ENCODE assay signal across 8 cellular contexts in the genomic region with DNA sequence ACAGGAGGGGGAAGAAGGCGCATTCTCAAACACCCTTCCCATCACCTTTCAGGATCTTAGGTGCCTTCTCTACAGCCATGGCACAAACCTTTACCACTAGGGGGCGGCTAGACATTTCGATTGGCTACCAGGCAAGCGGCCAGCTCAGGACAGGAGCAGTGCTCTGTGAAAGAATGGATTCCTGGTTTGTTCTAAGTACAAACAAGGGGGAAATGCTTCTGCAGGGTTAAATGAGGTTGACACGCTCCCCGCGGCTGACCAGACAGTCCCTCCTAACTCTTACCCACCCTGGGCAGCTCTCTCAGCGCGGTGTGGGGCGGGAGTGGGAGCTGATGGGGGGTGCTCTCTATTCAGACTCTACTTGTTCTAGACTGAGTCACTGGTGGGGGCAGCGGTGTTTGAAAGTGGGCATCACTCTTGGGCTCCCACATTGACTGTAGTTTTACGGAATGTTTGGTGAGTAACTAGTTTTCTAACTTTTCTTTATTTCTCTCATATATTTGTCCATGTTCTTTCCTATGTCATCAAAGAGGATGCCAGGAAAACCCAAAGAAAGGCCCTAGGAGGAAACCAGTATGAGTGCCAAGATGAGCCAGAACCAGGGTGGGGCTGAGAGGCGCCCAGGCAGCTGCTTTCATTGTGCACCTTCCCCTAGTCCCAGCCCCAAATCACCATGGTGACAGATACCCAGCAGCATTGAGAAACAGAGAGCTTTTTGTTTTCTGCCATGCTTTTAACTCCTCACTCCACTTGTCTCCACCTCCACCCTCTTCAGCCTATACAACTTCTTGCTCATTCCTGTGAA.
DNase-seq lines count a peak whose midpoint lies in the region; ATAC-seq and TF ChIP-seq lines count a peak whose summit lies in the region.

No MANE protein-coding gene starts in this region.

- no peak for TF ChIP-seq POLR2A in upper lobe of left lung (IDR thresholded peaks at IDR 0.05)

- CTCF ChIA-PET in activated CD8-positive, alpha-beta T cell treated with anti-CD3 and anti-CD28 coated beads for 36 hours (lab: Charles Lee), result interaction anchor here (0.7 to 2.6 kb wide), 13 partner anchors 10 to 1125 kb away, joined by 3 to 12 read pairs (median 3); no protein-coding TSS in a partner anchor

- TF ChIP-seq CTCF in GM20000 (IDR thresholded peaks at IDR 0.05; ENCODE audit: extremely low read depth, missing control alignments) (peak; percentile 91), fibroblast of the aortic adventitia (IDR thresholded peaks at IDR 0.05; ENCODE audit: insufficient read depth, low read length) (peak; percentile 84), nephron (IDR thresholded peaks at IDR 0.05; ENCODE audit: unreplicated experiment in 3 of 3) (peak; percentile 70 to 77 (median 77)), upper lobe of left lung (IDR thresholded peaks at IDR 0.05) (peak; percentile 44 to 66 (median 54))
- peak; percentile 72 for TF ChIP-seq CTCF in activated CD8-positive, alpha-beta T cell treated with anti-CD3 and anti-CD28 coated beads for 36 hours (IDR thresholded peaks at IDR 0.05)

- H3K4me3 ChIP-seq in fibroblast of the aortic adventitia (ENCODE audit: low read depth, low read length) (no peak overlapping the region), upper lobe of left lung (no peak overlapping the region)

- no peaks in the 10 kb centered on the region for H3K36me3 ChIP-seq in upper lobe of left lung

- no peak for TF ChIP-seq EP300 in upper lobe of left lung (IDR thresholded peaks at IDR 0.05)

- H3K4me1 ChIP-seq in upper lobe of left lung, result peaks cover 0 to 4% (median 2%) of the 10 kb centered on the region in 4 donors

- no peaks in the 10 kb centered on the region for H3K9me3 ChIP-seq in upper lobe of left lung

- 24 to 27% methylated on average over 13 of the region's 13 CpGs for WGBS in upper lobe of left lung, 2 donors

- intact Hi-C loops in activated CD8-positive, alpha-beta T cell treated with anti-CD3 and anti-CD28 coated beads for 36 hours (cut with micrococcal nuclease), result loop anchor here (5.0 kb wide), 1 partner anchor 114 kb away; no protein-coding TSS in a partner anchor

- no peaks in the 10 kb centered on the region for H3K4me1 Mint-ChIP-seq in activated CD8-positive, alpha-beta T cell treated with anti-CD3 and anti-CD28 coated beads for 36 hours (ENCODE audit: low read depth)
- H3K4me1 Mint-ChIP-seq in nephron, result no peaks in the 10 kb centered on the region

- no peaks in the 10 kb centered on the region for H3K27me3 ChIP-seq in upper lobe of left lung

- ATAC-seq in HG03571 (IDR thresholded peaks at IDR 0.05; ENCODE audit: unreplicated experiment) (peak; percentile 84), upper lobe of left lung (ENCODE audit: low FRiP score in 2 of 2) (peak; percentile 79 to 86)
- ATAC-seq in activated CD8-positive, alpha-beta T cell treated with anti-CD3 and anti-CD28 coated beads for 36 hours, result peak; percentile 56

- no peak overlapping the region for H3K4me3 Mint-ChIP-seq in activated CD8-positive, alpha-beta T cell treated with anti-CD3 and anti-CD28 coated beads for 36 hours
- no peak overlapping the region for H3K4me3 Mint-ChIP-seq in nephron

- no peaks in the 10 kb centered on the region for H3K9me3 Mint-ChIP-seq in activated CD8-positive, alpha-beta T cell treated with anti-CD3 and anti-CD28 coated beads for 36 hours
- H3K9me3 Mint-ChIP-seq in nephron, result no peaks in the 10 kb centered on the region

- peaks cover 39% of the 10 kb centered on the region for H3K27me3 Mint-ChIP-seq in activated CD8-positive, alpha-beta T cell treated with anti-CD3 and anti-CD28 coated beads for 36 hours
- no peaks in the 10 kb centered on the region for H3K27me3 Mint-ChIP-seq in nephron (ENCODE audit: low read depth)

- DNase-seq in DMS79 (lab: John Stamatoyannopoulos, UW) (peak; percentile 66), GM20000 (ENCODE audit: low spot score) (peak; percentile 56), NCI-H524 (lab: John Stamatoyannopoulos, UW) (peak; percentile 18 to 67), fibroblast of the aortic adventitia (ENCODE audit: low read depth) (peak; percentile 78), upper lobe of left lung (peak; percentile 23 to 70)
- peak; percentile 70 for DNase-seq in activated CD8-positive, alpha-beta T cell treated with anti-CD3 and anti-CD28 coated beads for 36 hours

- no peak overlapping the region for H3K27ac Mint-ChIP-seq in activated CD8-positive, alpha-beta T cell treated with anti-CD3 and anti-CD28 coated beads for 36 hours
- H3K27ac Mint-ChIP-seq in nephron, result no peak overlapping the region

- H3K36me3 Mint-ChIP-seq in activated CD8-positive, alpha-beta T cell treated with anti-CD3 and anti-CD28 coated beads for 36 hours (ENCODE audit: low read depth), result no peaks in the 10 kb centered on the region
- H3K36me3 Mint-ChIP-seq in nephron (ENCODE audit: low read depth), result no peaks in the 10 kb centered on the region

- no peak overlapping the region for H3K27ac ChIP-seq in upper lobe of left lung

- POLR2A ChIA-PET in activated CD8-positive, alpha-beta T cell treated with anti-CD3 and anti-CD28 coated beads for 36 hours (lab: Charles Lee), result no interaction called here
